ENCODE assay signal across 13 cellular contexts in the genomic region with DNA sequence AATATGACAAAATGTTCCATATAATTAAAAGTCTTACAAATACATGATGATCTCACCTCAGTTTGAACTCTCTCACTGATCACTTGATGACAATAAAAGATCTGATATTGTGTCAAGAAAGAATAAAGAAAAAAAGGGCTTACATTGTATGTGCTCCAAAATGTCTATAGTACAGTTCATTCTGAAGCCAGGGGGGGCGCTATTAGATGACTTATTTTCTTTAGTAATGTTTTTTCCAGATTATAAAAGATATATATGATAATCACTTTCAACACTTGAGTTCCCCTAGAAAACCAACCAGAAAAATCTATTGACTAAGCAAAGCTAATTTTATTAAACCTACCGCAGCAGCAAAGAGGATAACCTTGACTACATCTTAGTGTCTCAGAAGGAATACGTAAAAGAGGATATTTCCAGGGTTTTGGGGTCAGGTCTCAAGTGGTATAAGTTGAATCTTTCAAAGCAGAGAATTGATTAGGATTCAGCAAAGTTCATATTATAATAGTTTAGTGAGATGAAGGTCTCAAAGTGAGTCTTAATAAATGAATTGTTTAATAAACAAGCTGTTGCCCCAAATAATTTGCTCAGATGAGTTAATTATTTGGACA. TPM values are rescaled to one million over a fixed set of nuclear protein-coding genes. Genes with fewer than 3 reads are reported as not detected.
DNase-seq lines count a peak whose midpoint lies in the region; ATAC-seq, FAIRE-seq and TF ChIP-seq lines count a peak whose summit lies in the region.
"Had no signal": no experiment of that assay in that cellular context is flagged by ENCODE, and none has a peak within 500 bp of the region (broad histone marks: within the 10 kb centered on the region; RNA-seq: fewer than 3 reads in every experiment).

No MANE protein-coding gene starts in this region.

- H3K36me3 Mint-ChIP-seq in MCF 10A (ENCODE audit: insufficient read depth, unreplicated experiment) = no peaks in the 10 kb centered on the region
- H3K36me3 Mint-ChIP-seq: stimulated activated effector memory CD8-positive, alpha-beta T cell treated with anti-CD3 and anti-CD28 coated beads, Interleukin-12 subunit alpha, Interleukin-12 subunit beta, amount 100 ng/mL, for 72 hours had no signal

- H3K9me3 ChIP-seq in breast epithelium (no peaks in the 10 kb centered on the region), WERI-Rb-1 (ENCODE audit: severe bottlenecking) (no peaks in the 10 kb centered on the region)

- H3K27me3 ChIP-seq in breast epithelium = no peaks in the 10 kb centered on the region
- H3K27me3 ChIP-seq in WERI-Rb-1 (ENCODE audit: insufficient read depth, low read depth, severe bottlenecking) = no peaks in the 10 kb centered on the region

- H3K27me3 Mint-ChIP-seq in MCF 10A (ENCODE audit: insufficient read depth, unreplicated experiment) = no peaks in the 10 kb centered on the region
- H3K27me3 Mint-ChIP-seq: B cell had no signal

- FAIRE-seq in RCC 7860 (lab: Jason Lieb, UNC) = peak; percentile 18

- no peak overlapping the region for H3K4me3 ChIP-seq in breast epithelium
- no peak overlapping the region for H3K4me3 ChIP-seq in fibroblast of mammary gland (ENCODE audit: control insufficient read depth, low read depth, low read length)
- H3K4me3 ChIP-seq in WERI-Rb-1 (ENCODE audit: low read depth, low read length) = no peak overlapping the region

- no peaks in the 10 kb centered on the region for H3K36me3 ChIP-seq in breast epithelium
- no peaks in the 10 kb centered on the region for H3K36me3 ChIP-seq in WERI-Rb-1

- no peak overlapping the region for H3K4me3 Mint-ChIP-seq in MCF 10A (ENCODE audit: unreplicated experiment)
- H3K4me3 Mint-ChIP-seq: B cell; stimulated activated effector memory CD8-positive, alpha-beta T cell treated with anti-CD3 and anti-CD28 coated beads, Interleukin-12 subunit alpha, Interleukin-12 subunit beta, amount 100 ng/mL, for 72 hours had no signal

- H3K9me3 Mint-ChIP-seq in MCF 10A (ENCODE audit: unreplicated experiment) = no peaks in the 10 kb centered on the region

- ATAC-seq in GM19463 (IDR thresholded peaks at IDR 0.05; ENCODE audit: unreplicated experiment) = no peak
- ATAC-seq: stimulated activated effector memory CD8-positive, alpha-beta T cell treated with anti-CD3 and anti-CD28 coated beads, Interleukin-12 subunit alpha, Interleukin-12 subunit beta, amount 100 ng/mL, for 72 hours had no signal

- CTCF ChIA-PET in MCF 10A (lab: Yijun Ruan, JAX) = interaction anchor here (0.7 to 1.0 kb wide), 3 partner anchors 13 to 29 kb away, joined by 4 read pairs; no protein-coding TSS in a partner anchor

- H3K4me1 Mint-ChIP-seq in MCF 10A (ENCODE audit: insufficient read depth, unreplicated experiment) = no peaks in the 10 kb centered on the region
- H3K4me1 Mint-ChIP-seq: B cell; stimulated activated effector memory CD8-positive, alpha-beta T cell treated with anti-CD3 and anti-CD28 coated beads, Interleukin-12 subunit alpha, Interleukin-12 subunit beta, amount 100 ng/mL, for 72 hours had no signal

- intact Hi-C loops in MCF 10A (cut with micrococcal nuclease) (no loop called here), breast epithelium (cut with DNase I; ENCODE audit: low total_unique reads) (no loop called here)

- no TSS peak for BruUV-seq in MCF 10A (replicated peaks; lab: Mats Ljungman, UMichigan)

- DNase-seq in MCF 10A (ENCODE audit: unreplicated experiment) = peak; percentile 16
- no peak for DNase-seq in breast epithelium (ENCODE audit: low spot score in 2 of 2)
- DNase-seq in RCC 7860 (ENCODE audit: low spot score) = no peak
- peak; percentile 16 for DNase-seq in fibroblast of mammary gland (ENCODE audit: low read depth)
- no peak for DNase-seq in WERI-Rb-1
- no peak for DNase-seq in NCI-H1105 treated with DMSO at 0.1 percent for 48 hours (lab: John Stamatoyannopoulos, UW)
- DNase-seq: activated CD4-positive, CD25-positive, alpha-beta regulatory T cell; activated gamma-delta T cell; NCI-H1417 had no signal

- no peak for TF ChIP-seq POLR2A in breast epithelium (IDR thresholded peaks at IDR 0.05)

- H3K4me1 ChIP-seq in breast epithelium = no peaks in the 10 kb centered on the region

- H3K27ac ChIP-seq in breast epithelium (no peak overlapping the region), temporal lobe (ENCODE audit: low read depth, low read length) (peak overlapping the region; percentile 46), WERI-Rb-1 (no peak overlapping the region)

- H3K27ac Mint-ChIP-seq in MCF 10A (ENCODE audit: low read depth, unreplicated experiment) = no peak overlapping the region
- H3K27ac Mint-ChIP-seq: B cell; stimulated activated effector memory CD8-positive, alpha-beta T cell treated with anti-CD3 and anti-CD28 coated beads, Interleukin-12 subunit alpha, Interleukin-12 subunit beta, amount 100 ng/mL, for 72 hours had no signal

- POLR2A ChIA-PET in MCF 10A (lab: Yijun Ruan, JAX) = interaction anchor here (0.5 kb wide), 1 partner anchor 1489 kb away, joined by 5 read pairs; no protein-coding TSS in a partner anchor

- TF ChIP-seq CTCF in MCF 10A (IDR thresholded peaks at IDR 0.05; ENCODE audit: unreplicated experiment) (no peak), breast epithelium (IDR thresholded peaks at IDR 0.05) (no peak), fibroblast of mammary gland (conservative IDR thresholded peaks at IDR 0.05; ENCODE audit: control insufficient read depth, insufficient read depth, low read depth, low read length) (peak; percentile 41), WERI-Rb-1 (IDR thresholded peaks at IDR 0.05; ENCODE audit: low read depth, low read length) (no peak)

RNA-seq across cellular contexts. Expression of a gene that starts 55.8 kb away (rescaled TPM):
- total RNA-seq in MCF 10A (2022) (0.26 TPM in 1 of 2 replicates, not detected in the other), breast epithelium (100 to 1,000 TPM in 1 of 3 donors, 10 to 100 TPM in 1, under 1 TPM in 1; 0.48 to 343 (median 51.1) TPM), temporal lobe (185 TPM)
- total RNA-seq: B cell had no signal

Comparison
In these comparisons a context has a peak if more than half of its experiments do, and no peak if none do; other contexts are left out.
1. DNase-seq: peak in MCF 10A (single experiment) and fibroblast of mammary gland (single experiment); none in breast epithelium (0 of 2), RCC 7860 (single experiment), WERI-Rb-1 (single experiment) and NCI-H1105 treated with DMSO at 0.1 percent for 48 hours (single experiment).